8 cellular contexts compared by ENCODE assay signal in the genomic region with DNA sequence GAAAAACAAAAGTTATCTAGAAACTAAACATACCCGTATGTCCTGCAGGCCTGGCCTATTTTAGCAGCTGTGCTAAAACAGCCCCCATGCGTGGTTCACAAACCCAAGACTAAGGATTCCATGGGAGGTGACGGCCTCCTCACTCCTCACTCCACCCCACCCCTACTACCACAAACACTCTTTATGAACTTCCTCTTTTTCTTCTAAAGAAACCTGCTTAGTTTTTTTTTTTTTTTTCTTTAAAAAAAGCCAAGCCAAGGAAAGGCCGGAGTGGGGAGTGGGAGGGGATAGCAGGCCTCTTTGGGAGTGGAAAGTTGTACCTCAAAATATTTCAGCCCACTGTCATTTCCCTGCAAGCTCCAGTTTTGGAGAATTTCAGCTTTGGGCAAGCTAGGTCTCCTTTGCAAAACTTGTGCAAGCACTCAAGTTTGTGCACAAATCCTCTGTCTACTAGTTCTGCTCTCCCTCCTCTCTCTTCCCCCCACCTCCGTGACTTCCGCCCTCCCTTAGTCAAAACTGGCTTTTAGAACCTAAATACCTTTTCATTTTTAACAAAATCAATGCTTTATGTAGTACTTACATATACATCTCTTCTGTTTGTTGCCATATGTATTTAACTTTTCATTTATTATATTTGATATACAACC. TPM values are rescaled to one million over a fixed set of nuclear protein-coding genes. Genes with fewer than 3 reads are reported as not detected.
DNase-seq lines count a peak whose midpoint lies in the region; ATAC-seq and TF ChIP-seq lines count a peak whose summit lies in the region.

No MANE protein-coding gene starts in this region.

- DNase-seq in GF-D8 (lab: John Stamatoyannopoulos, UW) (peak; percentile 88), suprapubic skin (ENCODE audit: low spot score in 2 of 2) (no peak), cerebellum (ENCODE audit: low spot score) (no peak), COLO668 (lab: John Stamatoyannopoulos, UW; ENCODE audit: unreplicated experiment) (no peak)

- peaks cover 23% of the 10 kb centered on the region for H3K4me1 ChIP-seq in suprapubic skin

- peak overlapping the region; percentile 96 to 100 (median 98) for H3K4me3 Mint-ChIP-seq in IgD-negative memory B cell
- peak overlapping the region; percentile 96 for H3K4me3 Mint-ChIP-seq in activated naive CD4-positive, alpha-beta T cell treated with anti-CD3 and anti-CD28 coated beads, Interleukin-2, amount 50 U/mL, for 24 hours

- peak; percentile 59 for ATAC-seq in GM21526 (IDR thresholded peaks at IDR 0.05; ENCODE audit: low FRiP score, unreplicated experiment)

- peak overlapping the region; percentile 97 to 98 (median 98) for H3K27ac Mint-ChIP-seq in IgD-negative memory B cell
- peak overlapping the region; percentile 85 for H3K27ac Mint-ChIP-seq in activated naive CD4-positive, alpha-beta T cell treated with anti-CD3 and anti-CD28 coated beads, Interleukin-2, amount 50 U/mL, for 24 hours

- 28% methylated on average over 6 of the region's 6 CpGs for WGBS in suprapubic skin

- H3K9me3 Mint-ChIP-seq in IgD-negative memory B cell = no peaks in the 10 kb centered on the region
- H3K9me3 Mint-ChIP-seq in activated naive CD4-positive, alpha-beta T cell treated with anti-CD3 and anti-CD28 coated beads, Interleukin-2, amount 50 U/mL, for 24 hours = no peaks in the 10 kb centered on the region

- no peaks in the 10 kb centered on the region for H3K36me3 ChIP-seq in suprapubic skin

- no peaks in the 10 kb centered on the region for H3K27me3 Mint-ChIP-seq in IgD-negative memory B cell
- H3K27me3 Mint-ChIP-seq in activated naive CD4-positive, alpha-beta T cell treated with anti-CD3 and anti-CD28 coated beads, Interleukin-2, amount 50 U/mL, for 24 hours = no peaks in the 10 kb centered on the region

- no peak for TF ChIP-seq EP300 in suprapubic skin (IDR thresholded peaks at IDR 0.05)

- no peaks in the 10 kb centered on the region for H3K9me3 ChIP-seq in iPS-18c (ENCODE audit: control insufficient read depth, insufficient read depth, low read length)
- no peaks in the 10 kb centered on the region for H3K9me3 ChIP-seq in suprapubic skin

- TF ChIP-seq CTCF in suprapubic skin (IDR thresholded peaks at IDR 0.05) = no peak

- peaks cover 34 to 44% (median 35%) of the 10 kb centered on the region in 3 donors for H3K4me1 Mint-ChIP-seq in IgD-negative memory B cell
- H3K4me1 Mint-ChIP-seq in activated naive CD4-positive, alpha-beta T cell treated with anti-CD3 and anti-CD28 coated beads, Interleukin-2, amount 50 U/mL, for 24 hours = peaks cover 82% of the 10 kb centered on the region

- peak overlapping the region; percentile 74; the same call in 1 of the 2 replicates for H3K4me3 ChIP-seq in iPS-18c (ENCODE audit: insufficient read depth, low read depth, low read length)
- H3K4me3 ChIP-seq in suprapubic skin = peak overlapping the region; percentile 69

- no peaks in the 10 kb centered on the region for H3K27me3 ChIP-seq in suprapubic skin

- H3K27ac ChIP-seq in suprapubic skin = peak overlapping the region; percentile 88

- TF ChIP-seq POLR2A in suprapubic skin (IDR thresholded peaks at IDR 0.05) = no peak

- peaks cover 4% of the 10 kb centered on the region for H3K36me3 Mint-ChIP-seq in IgD-negative memory B cell
- H3K36me3 Mint-ChIP-seq in activated naive CD4-positive, alpha-beta T cell treated with anti-CD3 and anti-CD28 coated beads, Interleukin-2, amount 50 U/mL, for 24 hours = peaks cover 5% of the 10 kb centered on the region

RNA-seq across cellular contexts. Expression of a gene that starts 0.5 kb away (rescaled TPM):
- polyA plus RNA-seq in IgD-negative memory B cell = 67.8 TPM
- total RNA-seq in suprapubic skin = 10 to 100 TPM in 3 of 4 donors, 1 to 10 TPM in 1; 9.8 to 22.2 (median 12.8) TPM
- total RNA-seq in cerebellum = 33.4 TPM
